34 cellular contexts compared by ENCODE assay signal in genomic region chr4:100908540-100908939, GRCh38.
"Had no signal": no experiment of that assay in that cellular context is flagged by ENCODE, and none has a peak within 500 bp of the region (broad histone marks: within the 10 kb centered on the region; RNA-seq: fewer than 3 reads in every experiment).

No MANE protein-coding gene starts in this region.

- H3K9me3 ChIP-seq: adrenal gland, body of pancreas, colonic mucosa had no signal

- H3K36me3 ChIP-seq: adrenal gland, cardiac muscle cell, colonic mucosa, WERI-Rb-1 had no signal

- H3K4me3 ChIP-seq: adrenal gland, body of pancreas, cardiac muscle cell, colonic mucosa had no signal

- H3K4me1 ChIP-seq: adrenal gland, colonic mucosa had no signal

- FAIRE-seq: astrocyte, bronchial epithelial cell, TTC549 had no signal

- H3K27ac ChIP-seq: adrenal gland, body of pancreas, cardiac muscle cell, colonic mucosa, WERI-Rb-1 had no signal

- ATAC-seq: activated CD4-positive, alpha-beta T cell treated with anti-CD3 and anti-CD28 coated beads for 36 hours; activated CD4-positive, CD25-positive, alpha-beta regulatory T cell treated with anti-CD3 and anti-CD28 coated beads, Interleukin-2, amount 50 U/mL, for 24 hours; activated CD8-positive, alpha-beta memory T cell treated with anti-CD3 and anti-CD28 coated beads, Interleukin-2, amount 10 ng/mL, durations not matched to agents 7 days and 5 days; activated CD8-positive, alpha-beta T cell treated with anti-CD3 and anti-CD28 coated beads, Interleukin-2, amount 10 ng/mL, durations not matched to agents 7 days and 5 days; body of pancreas; WTC11 had no signal

- H3K27me3 ChIP-seq: adrenal gland, body of pancreas, cardiac muscle cell, colonic mucosa had no signal

- DNase-seq: activated CD4-positive, alpha-beta memory T cell treated with anti-CD3 and anti-CD28 coated beads, Interleukin-2, amount 10 ng/mL, durations not matched to agents 7 days and 5 days; activated CD4-positive, alpha-beta T cell treated with anti-CD3 and anti-CD28 coated beads for 1 hour; activated CD4-positive, alpha-beta T cell treated with anti-CD3 and anti-CD28 coated beads for 36 hours; activated CD4-positive, alpha-beta T cell treated with anti-CD3 and anti-CD28 coated beads for 48 hours; activated CD4-positive, alpha-beta T cell treated with anti-CD3 and anti-CD28 coated beads, Interleukin-2, amount 10 ng/mL, durations not matched to agents 7 days and 5 days; activated CD4-positive, alpha-beta T cell treated with anti-CD3 and anti-CD28 coated beads, Interleukin-2, amount 50 U/mL, for 48 hours; activated CD4-positive, CD25-positive, alpha-beta regulatory T cell; activated CD8-positive, alpha-beta memory T cell treated with anti-CD3 and anti-CD28 coated beads for 24 hours; activated CD8-positive, alpha-beta memory T cell treated with anti-CD3 and anti-CD28 coated beads, Interleukin-2, amount 10 ng/mL, durations not matched to agents 7 days and 5 days; activated CD8-positive, alpha-beta memory T cell treated with anti-CD3 and anti-CD28 coated beads, Interleukin-2, amount 50 U/mL, for 48 hours; activated CD8-positive, alpha-beta T cell treated with anti-CD3 and anti-CD28 coated beads, Interleukin-2, amount 10 ng/mL, durations not matched to agents 7 days and 5 days; activated effector memory CD4-positive, alpha-beta T cell treated with Interleukin-2 at 50 U/mL for 16 hours; activated gamma-delta T cell; activated naive CD4-positive, alpha-beta T cell treated with anti-CD3 and anti-CD28 coated beads, Interleukin-2, amount 10 ng/mL, durations not matched to agents 7 days and 5 days; activated naive CD4-positive, alpha-beta T cell treated with Interleukin-2 at 50 U/mL for 16 hours; activated naive CD8-positive, alpha-beta T cell treated with anti-CD3 and anti-CD28 coated beads, Interleukin-2, amount 10 ng/mL, durations not matched to agents 7 days and 5 days; activated T-cell treated with anti-CD3 and anti-CD28 coated beads, Interleukin-2, amount 50 U/mL, for 24 hours; activated T-cell treated with anti-CD3 and anti-CD28 coated beads, Interleukin-2, amount 50 U/mL, for 48 hours; adrenal gland; amniotic stem cell; aorta; body of pancreas; caudate nucleus; cerebellar nuclear complex; colonic mucosa; T-helper 2 cell; T-helper 9 cell; WERI-Rb-1 had no signal
